Comparison of ENCODE assay signal across 12 cellular contexts in genomic region chr5:87751801-87752200, GRCh38.
"Had no signal": no experiment of that assay in that cellular context is flagged by ENCODE, and none has a peak within 500 bp of the region (broad histone marks: within the 10 kb centered on the region; RNA-seq: fewer than 3 reads in every experiment).

No MANE protein-coding gene starts in this region.

- H3K4me1 Mint-ChIP-seq: activated naive CD8-positive, alpha-beta T cell treated with anti-CD3 and anti-CD28 coated beads for 36 hours; naive thymus-derived CD4-positive, alpha-beta T cell; T-helper 17 cell had no signal

- DNase-seq: activated CD4-positive, alpha-beta T cell treated with anti-CD3 and anti-CD28 coated beads, Interleukin-2, amount 50 U/mL, for 1 hour; activated CD8-positive, alpha-beta memory T cell treated with anti-CD3 and anti-CD28 coated beads for 24 hours; activated naive CD8-positive, alpha-beta T cell treated with anti-CD3 and anti-CD28 coated beads for 36 hours; mucosa of descending colon; naive thymus-derived CD4-positive, alpha-beta T cell; SJCRH30; stimulated activated CD4-positive, alpha-beta T cell treated with anti-CD3 and anti-CD28 coated beads, Interleukin-4, amount 100 ng/mL, for 1 hour; stimulated activated naive CD4-positive, alpha-beta T cell; T-helper 17 cell had no signal

- H3K4me3 ChIP-seq: heart right ventricle, lung, mucosa of descending colon, SJCRH30 had no signal

- ATAC-seq: activated CD4-positive, CD25-positive, alpha-beta regulatory T cell treated with anti-CD3 and anti-CD28 coated beads, Interleukin-2, amount 50 U/mL, for 24 hours; mucosa of descending colon; naive thymus-derived CD4-positive, alpha-beta T cell; T-helper 17 cell had no signal

- H3K27ac Mint-ChIP-seq: activated naive CD8-positive, alpha-beta T cell treated with anti-CD3 and anti-CD28 coated beads for 36 hours; naive thymus-derived CD4-positive, alpha-beta T cell; T-helper 17 cell had no signal

- H3K36me3 Mint-ChIP-seq: activated naive CD8-positive, alpha-beta T cell treated with anti-CD3 and anti-CD28 coated beads for 36 hours; naive thymus-derived CD4-positive, alpha-beta T cell had no signal

- H3K4me3 Mint-ChIP-seq: activated naive CD8-positive, alpha-beta T cell treated with anti-CD3 and anti-CD28 coated beads for 36 hours; naive thymus-derived CD4-positive, alpha-beta T cell; T-helper 17 cell had no signal

- H3K9me3 Mint-ChIP-seq: activated naive CD8-positive, alpha-beta T cell treated with anti-CD3 and anti-CD28 coated beads for 36 hours; naive thymus-derived CD4-positive, alpha-beta T cell had no signal
